ENCODE assay signal across 9 cellular contexts in the genomic region with DNA sequence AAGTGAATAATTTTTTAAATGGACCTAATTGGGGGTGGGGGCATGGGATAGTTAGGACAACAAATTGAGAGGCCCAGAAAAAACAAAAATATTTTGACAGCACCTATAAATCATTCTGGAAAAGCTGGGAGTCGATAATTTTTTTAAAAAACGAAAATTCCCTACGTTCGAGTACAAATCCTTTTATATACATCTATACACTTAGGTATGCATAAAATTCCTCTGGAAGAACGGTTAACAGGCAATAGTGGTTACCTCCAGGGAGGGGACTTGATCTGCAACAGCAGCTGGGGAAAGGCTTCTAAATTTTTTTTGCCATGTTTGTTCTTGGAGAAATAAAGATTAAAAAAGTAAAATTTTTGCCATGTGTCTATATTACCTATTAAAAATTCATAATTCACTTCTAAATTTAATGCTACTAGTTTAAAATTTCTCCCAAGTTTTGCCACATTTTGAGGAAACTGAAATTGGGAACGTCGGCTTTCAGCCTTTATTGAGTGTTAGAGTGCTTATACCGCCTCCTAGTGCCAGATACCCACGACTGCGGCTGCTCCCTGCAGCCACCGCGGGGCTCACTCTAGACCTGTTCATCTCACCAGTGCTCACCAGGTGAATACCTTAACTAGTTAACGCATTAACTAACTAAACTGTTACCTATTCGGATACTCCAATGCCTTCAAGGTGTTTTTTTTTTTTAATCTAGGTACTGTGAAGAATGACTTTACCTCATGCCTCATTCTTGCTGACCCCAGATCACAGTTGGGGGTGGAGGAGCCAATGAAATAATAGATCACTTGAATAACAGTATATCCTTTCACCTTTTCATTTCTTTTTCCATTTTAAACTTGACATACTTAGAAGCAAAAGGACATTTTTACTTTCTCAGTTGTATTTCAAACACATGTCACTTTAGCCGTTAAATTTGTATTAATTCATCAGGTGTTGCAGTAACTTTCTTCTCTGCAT. TPM values are rescaled to one million over a fixed set of nuclear protein-coding genes. Genes with fewer than 3 reads are reported as not detected.
A peak's percentile ranks its signal among the peaks of the same experiment; 100 is the strongest.
DNase-seq lines count a peak whose midpoint lies in the region; ATAC-seq, FAIRE-seq and TF ChIP-seq lines count a peak whose summit lies in the region.
"Had no signal": no experiment of that assay in that cellular context is flagged by ENCODE, and none has a peak within 500 bp of the region (broad histone marks: within the 10 kb centered on the region; RNA-seq: fewer than 3 reads in every experiment).

No MANE protein-coding gene starts in this region.

- H3K23ac ChIP-seq in neuronal stem cell (ENCODE audit: low read depth, low read length, poor library complexity) = no peak overlapping the region

- peak; percentile 42 for ATAC-seq in activated B cell treated with CpG ODN at 0.5 μM for 24 hours (ENCODE audit: low read depth)

- H3K27ac ChIP-seq in cardiac muscle cell = no peak overlapping the region
- no peak overlapping the region for H3K27ac ChIP-seq in left ventricle myocardium inferior (replicated peaks)
- no peak overlapping the region for H3K27ac ChIP-seq in neuronal stem cell (replicated peaks; ENCODE audit: low read length)

- H3K36me3 ChIP-seq in cardiac muscle cell (no peaks in the 10 kb centered on the region), left ventricle myocardium inferior (no peaks in the 10 kb centered on the region), neuronal stem cell (replicated peaks in 1 of 2; ENCODE audit: control insufficient read depth in 2 of 2, insufficient read depth in 2 of 2, low read length in 2 of 2) (no peaks in the 10 kb centered on the region)

- intact Hi-C loops in cardiac septum (cut with DNase I) (no loop called here), activated B cell treated with CpG ODN at 0.5 μM for 24 hours (cut with micrococcal nuclease) (loop anchor here (1.0 to 5.0 kb wide), 4 partner anchors 89 to 643 kb away; no protein-coding TSS in a partner anchor), left ventricle myocardium inferior (cut with micrococcal nuclease) (loop anchor here (5.0 kb wide), 1 partner anchor 83 kb away; no protein-coding TSS in a partner anchor)

- H3K4me2 ChIP-seq in neuronal stem cell (ENCODE audit: insufficient read depth, low read length, poor library complexity, severe bottlenecking) = no peak overlapping the region

- no peaks in the 10 kb centered on the region for H3K4me1 ChIP-seq in cardiac muscle cell (ENCODE audit: low read depth)
- peaks cover 18% of the 10 kb centered on the region for H3K4me1 ChIP-seq in left ventricle myocardium inferior
- peaks cover 0 to 7% of the 10 kb centered on the region in 2 donors for H3K4me1 ChIP-seq in neuronal stem cell (ENCODE audit: control insufficient read depth in 2 of 2, insufficient read depth in 1 of 2, low read depth in 1 of 2, low read length in 2 of 2)

- no peak overlapping the region for H4K8ac ChIP-seq in neuronal stem cell (ENCODE audit: low read depth, low read length)

- no peak overlapping the region for H3K4me3 Mint-ChIP-seq in activated B cell treated with CpG ODN at 0.5 μM for 24 hours
- H3K4me3 Mint-ChIP-seq in type B pancreatic cell = no peak overlapping the region

- H2AK5ac ChIP-seq in neuronal stem cell (ENCODE audit: low read depth, low read length) = no peak overlapping the region

- H4K91ac ChIP-seq in neuronal stem cell (ENCODE audit: low read depth, low read length, poor library complexity) = no peak overlapping the region

- H3K4ac ChIP-seq in neuronal stem cell (ENCODE audit: low read length) = no peak overlapping the region

- H3K27me3 Mint-ChIP-seq in activated B cell treated with CpG ODN at 0.5 μM for 24 hours (peaks cover 57% of the 10 kb centered on the region), type B pancreatic cell (peaks cover 80% of the 10 kb centered on the region)

- H2BK12ac ChIP-seq in neuronal stem cell (ENCODE audit: low read length) = no peak overlapping the region

- FAIRE-seq in RCC 7860 (lab: Jason Lieb, UNC) = no peak

- H3K27ac Mint-ChIP-seq in activated B cell treated with CpG ODN at 0.5 μM for 24 hours (no peak overlapping the region), type B pancreatic cell (no peak overlapping the region)

- peak in 1 of 2 donors; percentile 15 for DNase-seq in cardiac muscle cell (ENCODE audit: low read depth in 1 of 2, low spot score in 1 of 2)
- DNase-seq in cardiac septum (ENCODE audit: low spot score) = no peak
- DNase-seq in activated B cell treated with CpG ODN at 0.5 μM for 24 hours = no peak
- peak; percentile 23 for DNase-seq in left ventricle myocardium inferior
- no peak for DNase-seq in type B pancreatic cell (ENCODE audit: extremely low spot score, unreplicated experiment)
- no peak for DNase-seq in NCI-H1436 (lab: John Stamatoyannopoulos, UW)
- no peak for DNase-seq in RCC 7860 (ENCODE audit: low spot score)
- no peak for DNase-seq in neuronal stem cell (ENCODE audit: low spot score)

- H3K27me3 ChIP-seq in cardiac muscle cell (peaks cover 55% of the 10 kb centered on the region), left ventricle myocardium inferior (ENCODE audit: low read depth) (peaks cover 91% of the 10 kb centered on the region), neuronal stem cell (ENCODE audit: control insufficient read depth in 3 of 3, insufficient read depth in 3 of 3, low read depth in 1 of 3, low read length in 3 of 3) (peaks cover 9 to 79% (median 21%) of the 10 kb centered on the region in 3 experiments)

- no peaks in the 10 kb centered on the region for H3K9me3 ChIP-seq in cardiac muscle cell (ENCODE audit: low read depth)
- no peaks in the 10 kb centered on the region for H3K9me3 ChIP-seq in left ventricle myocardium inferior (replicated peaks)
- H3K9me3 ChIP-seq in neuronal stem cell (replicated peaks in 1 of 2; ENCODE audit: control insufficient read depth in 2 of 2, insufficient read depth in 1 of 2, low read depth in 1 of 2, low read length in 2 of 2) = no peaks in the 10 kb centered on the region

- no peak overlapping the region for H3K18ac ChIP-seq in neuronal stem cell (ENCODE audit: low read length)

- H2BK5ac ChIP-seq in neuronal stem cell (ENCODE audit: low read length) = no peak overlapping the region

- no peak overlapping the region for H2BK120ac ChIP-seq in neuronal stem cell (ENCODE audit: low read depth, low read length)

- H3K14ac ChIP-seq in neuronal stem cell (ENCODE audit: low read length) = no peak overlapping the region

- H3K9me3 Mint-ChIP-seq in activated B cell treated with CpG ODN at 0.5 μM for 24 hours (no peaks in the 10 kb centered on the region), type B pancreatic cell (no peaks in the 10 kb centered on the region)

- H3K4me3 ChIP-seq in cardiac muscle cell (no peak overlapping the region), left ventricle myocardium inferior (no peak overlapping the region), neuronal stem cell (ENCODE audit: low read length in 2 of 2) (no peak overlapping the region)

- no peaks in the 10 kb centered on the region for H3K36me3 Mint-ChIP-seq in activated B cell treated with CpG ODN at 0.5 μM for 24 hours (ENCODE audit: low read depth)
- H3K36me3 Mint-ChIP-seq in type B pancreatic cell = peaks cover 3% of the 10 kb centered on the region

- WGBS in neuronal stem cell (ENCODE audit: extremely low coverage in 2 of 2, insufficient read length in 2 of 2, insufficient replicate concordance in 1 of 2), 2 donors = no CpG with 5 or more reads among the region's 15 CpGs

- TF ChIP-seq CTCF in cardiac muscle cell (IDR thresholded peaks at IDR 0.05; ENCODE audit: low read depth, low read length) (peak; percentile 45), activated B cell treated with CpG ODN at 0.5 μM for 24 hours (IDR thresholded peaks at IDR 0.05) (no peak), left ventricle myocardium inferior (IDR thresholded peaks at IDR 0.05; ENCODE audit: borderline replicate concordance) (peak; percentile 67), type B pancreatic cell (conservative IDR thresholded peaks at IDR 0.05) (peak; percentile 67)

- no peak overlapping the region for H2AFZ ChIP-seq in neuronal stem cell (ENCODE audit: low read length)

- no peak overlapping the region for H3K9ac ChIP-seq in neuronal stem cell (ENCODE audit: low read depth, low read length, poor library complexity)

- no peaks in the 10 kb centered on the region for H3K79me1 ChIP-seq in neuronal stem cell (ENCODE audit: low read depth, low read length)

- H3K4me1 Mint-ChIP-seq in activated B cell treated with CpG ODN at 0.5 μM for 24 hours (no peaks in the 10 kb centered on the region), type B pancreatic cell (ENCODE audit: unreplicated experiment) (peaks cover 10% of the 10 kb centered on the region)

- H2BK15ac ChIP-seq in neuronal stem cell (ENCODE audit: low read length) = no peak overlapping the region

- CTCF ChIA-PET in activated B cell treated with CpG ODN at 0.5 μM for 24 hours (lab: Charles Lee) = interaction anchor here (1.3 kb wide), 1 partner anchor 89 kb away, joined by 6 read pairs; no protein-coding TSS in a partner anchor

- POLR2A ChIA-PET in activated B cell treated with CpG ODN at 0.5 μM for 24 hours (lab: Charles Lee) = no interaction called here

RNA-seq across cellular contexts. Expression of a gene that starts 1.8 kb away (rescaled TPM):
- 0.49 TPM in 1 of 2 replicates, not detected in the other for total RNA-seq in cardiac muscle cell
- polyA plus RNA-seq in cardiac muscle cell = 0.42 and 0.54 TPM in 2 replicates
- total RNA-seq in cardiac septum = not detected
- total RNA-seq in activated B cell treated with CpG ODN at 0.5 μM for 24 hours = not detected in 2 replicates
- not detected for total RNA-seq in left ventricle myocardium inferior
- total RNA-seq in type B pancreatic cell (ENCODE audit: low replicate concordance) = 0.34 and 0.57 TPM in 2 replicates
- polyA plus RNA-seq in neuronal stem cell (2013, experiment 1 of 2) = 0.53 TPM
- 0.50 TPM for polyA plus RNA-seq in neuronal stem cell (2013, experiment 2 of 2)
- total RNA-seq: myocyte had no signal

RNA-seq across cellular contexts. Expression of a gene that starts 40.2 kb away (rescaled TPM):
- not detected in 2 replicates for total RNA-seq in cardiac muscle cell
- polyA plus RNA-seq in cardiac muscle cell = not detected in 2 replicates
- 5.6 TPM for total RNA-seq in cardiac septum
- not detected in 2 replicates for total RNA-seq in activated B cell treated with CpG ODN at 0.5 μM for 24 hours
- total RNA-seq in left ventricle myocardium inferior = 7.9 TPM
- total RNA-seq in type B pancreatic cell (ENCODE audit: low replicate concordance) = 0.45 TPM in 1 of 2 replicates, not detected in the other
- polyA plus RNA-seq in neuronal stem cell (2013, experiment 1 of 2) = not detected
- polyA plus RNA-seq in neuronal stem cell (2013, experiment 2 of 2) = not detected

RNA-seq across cellular contexts. Expression of a gene that starts 40.3 kb away (rescaled TPM):
- total RNA-seq in cardiac muscle cell (4.3 and 8.9 TPM in 2 replicates), cardiac septum (0.86 TPM), activated B cell treated with CpG ODN at 0.5 μM for 24 hours (not detected in 2 replicates), left ventricle myocardium inferior (2.4 TPM), type B pancreatic cell (ENCODE audit: low replicate concordance) (0.48 and 0.74 TPM in 2 replicates)
- polyA plus RNA-seq in cardiac muscle cell = 2.6 TPM in 1 of 2 replicates, not detected in the other
- polyA plus RNA-seq in neuronal stem cell (2013, experiment 1 of 2) = 0.85 TPM
- 1.0 TPM for polyA plus RNA-seq in neuronal stem cell (2013, experiment 2 of 2)
